ENCODE assay signal across 1 cellular context in the genomic region with DNA sequence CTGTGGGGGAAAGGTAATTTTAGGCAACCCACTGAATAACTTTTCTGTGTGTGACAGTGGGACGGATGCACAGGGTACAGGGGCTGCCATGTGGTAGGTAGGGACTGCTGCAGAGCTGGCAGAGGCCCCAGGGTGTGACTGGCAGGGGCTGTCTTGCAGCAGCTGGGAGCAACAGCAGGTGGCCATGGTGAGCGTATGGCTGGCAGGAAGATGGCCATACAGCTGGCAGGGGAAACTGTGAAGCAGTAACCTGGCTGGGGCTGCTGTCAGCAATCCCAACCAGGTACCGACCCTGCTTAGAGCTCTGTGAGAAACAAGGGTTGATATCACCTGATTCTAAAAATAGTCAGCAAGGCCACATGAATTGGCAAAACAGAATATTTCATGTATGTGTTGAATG.
TF ChIP-seq lines count a peak whose summit lies in the region.

No MANE protein-coding gene starts in this region.

TF ChIP-seq in GM23338, 12 proteins besides CTCF, POLR2A, EP300 and RAD21 (continued from another document):
- TF ChIP-seq, protein P1, sequence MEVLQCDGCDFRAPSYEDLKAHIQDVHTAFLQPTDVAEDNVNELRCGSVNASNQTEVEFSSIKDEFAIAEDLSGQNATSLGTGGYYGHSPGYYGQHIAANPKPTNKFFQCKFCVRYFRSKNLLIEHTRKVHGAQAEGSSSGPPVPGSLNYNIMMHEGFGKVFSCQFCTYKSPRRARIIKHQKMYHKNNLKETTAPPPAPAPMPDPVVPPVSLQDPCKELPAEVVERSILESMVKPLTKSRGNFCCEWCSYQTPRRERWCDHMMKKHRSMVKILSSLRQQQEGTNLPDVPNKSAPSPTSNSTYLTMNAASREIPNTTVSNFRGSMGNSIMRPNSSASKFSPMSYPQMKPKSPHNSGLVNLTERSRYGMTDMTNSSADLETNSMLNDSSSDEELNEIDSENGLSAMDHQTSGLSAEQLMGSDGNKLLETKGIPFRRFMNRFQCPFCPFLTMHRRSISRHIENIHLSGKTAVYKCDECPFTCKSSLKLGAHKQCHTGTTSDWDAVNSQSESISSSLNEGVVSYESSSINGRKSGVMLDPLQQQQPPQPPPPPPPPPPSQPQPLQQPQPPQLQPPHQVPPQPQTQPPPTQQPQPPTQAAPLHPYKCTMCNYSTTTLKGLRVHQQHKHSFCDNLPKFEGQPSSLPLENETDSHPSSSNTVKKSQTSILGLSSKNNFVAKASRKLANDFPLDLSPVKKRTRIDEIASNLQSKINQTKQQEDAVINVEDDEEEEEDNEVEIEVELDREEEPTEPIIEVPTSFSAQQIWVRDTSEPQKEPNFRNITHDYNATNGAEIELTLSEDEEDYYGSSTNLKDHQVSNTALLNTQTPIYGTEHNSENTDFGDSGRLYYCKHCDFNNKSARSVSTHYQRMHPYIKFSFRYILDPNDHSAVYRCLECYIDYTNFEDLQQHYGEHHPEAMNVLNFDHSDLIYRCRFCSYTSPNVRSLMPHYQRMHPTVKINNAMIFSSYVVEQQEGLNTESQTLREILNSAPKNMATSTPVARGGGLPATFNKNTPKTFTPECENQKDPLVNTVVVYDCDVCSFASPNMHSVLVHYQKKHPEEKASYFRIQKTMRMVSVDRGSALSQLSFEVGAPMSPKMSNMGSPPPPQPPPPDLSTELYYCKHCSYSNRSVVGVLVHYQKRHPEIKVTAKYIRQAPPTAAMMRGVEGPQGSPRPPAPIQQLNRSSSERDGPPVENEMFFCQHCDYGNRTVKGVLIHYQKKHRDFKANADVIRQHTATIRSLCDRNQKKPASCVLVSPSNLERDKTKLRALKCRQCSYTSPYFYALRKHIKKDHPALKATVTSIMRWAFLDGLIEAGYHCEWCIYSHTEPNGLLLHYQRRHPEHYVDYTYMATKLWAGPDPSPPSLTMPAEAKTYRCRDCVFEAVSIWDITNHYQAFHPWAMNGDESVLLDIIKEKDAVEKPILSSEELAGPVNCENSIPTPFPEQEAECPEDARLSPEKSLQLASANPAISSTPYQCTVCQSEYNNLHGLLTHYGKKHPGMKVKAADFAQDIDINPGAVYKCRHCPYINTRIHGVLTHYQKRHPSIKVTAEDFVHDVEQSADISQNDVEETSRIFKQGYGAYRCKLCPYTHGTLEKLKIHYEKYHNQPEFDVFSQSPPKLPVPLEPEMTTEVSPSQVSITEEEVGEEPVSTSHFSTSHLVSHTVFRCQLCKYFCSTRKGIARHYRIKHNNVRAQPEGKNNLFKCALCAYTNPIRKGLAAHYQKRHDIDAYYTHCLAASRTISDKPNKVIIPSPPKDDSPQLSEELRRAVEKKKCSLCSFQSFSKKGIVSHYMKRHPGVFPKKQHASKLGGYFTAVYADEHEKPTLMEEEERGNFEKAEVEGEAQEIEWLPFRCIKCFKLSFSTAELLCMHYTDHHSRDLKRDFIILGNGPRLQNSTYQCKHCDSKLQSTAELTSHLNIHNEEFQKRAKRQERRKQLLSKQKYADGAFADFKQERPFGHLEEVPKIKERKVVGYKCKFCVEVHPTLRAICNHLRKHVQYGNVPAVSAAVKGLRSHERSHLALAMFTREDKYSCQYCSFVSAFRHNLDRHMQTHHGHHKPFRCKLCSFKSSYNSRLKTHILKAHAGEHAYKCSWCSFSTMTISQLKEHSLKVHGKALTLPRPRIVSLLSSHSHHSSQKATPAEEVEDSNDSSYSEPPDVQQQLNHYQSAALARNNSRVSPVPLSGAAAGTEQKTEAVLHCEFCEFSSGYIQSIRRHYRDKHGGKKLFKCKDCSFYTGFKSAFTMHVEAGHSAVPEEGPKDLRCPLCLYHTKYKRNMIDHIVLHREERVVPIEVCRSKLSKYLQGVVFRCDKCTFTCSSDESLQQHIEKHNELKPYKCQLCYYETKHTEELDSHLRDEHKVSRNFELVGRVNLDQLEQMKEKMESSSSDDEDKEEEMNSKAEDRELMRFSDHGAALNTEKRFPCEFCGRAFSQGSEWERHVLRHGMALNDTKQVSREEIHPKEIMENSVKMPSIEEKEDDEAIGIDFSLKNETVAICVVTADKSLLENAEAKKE (CRISPR knock-in tag; IDR thresholded peaks at IDR 0.05), result no peak
- no peak for TF ChIP-seq ZNF114 (CRISPR knock-in tag; IDR thresholded peaks at IDR 0.05)
- TF ChIP-seq CREB1 (CRISPR knock-in tag; IDR thresholded peaks at IDR 0.05; ENCODE audit: low read depth), result no peak
- no peak for TF ChIP-seq POLR2AphosphoS5 (IDR thresholded peaks at IDR 0.05; ENCODE audit: low read depth)
- TF ChIP-seq ZNF331 (CRISPR knock-in tag; IDR thresholded peaks at IDR 0.05; ENCODE audit: low read depth), result no peak
- no peak for TF ChIP-seq EZH2 (IDR thresholded peaks at IDR 0.05; ENCODE audit: low read depth, unreplicated experiment)
- no peak for TF ChIP-seq EZH2phosphoT487 (IDR thresholded peaks at IDR 0.05; ENCODE audit: unreplicated experiment)
- TF ChIP-seq NANOG (IDR thresholded peaks at IDR 0.05; ENCODE audit: borderline replicate concordance), result no peak
- TF ChIP-seq, protein P2, sequence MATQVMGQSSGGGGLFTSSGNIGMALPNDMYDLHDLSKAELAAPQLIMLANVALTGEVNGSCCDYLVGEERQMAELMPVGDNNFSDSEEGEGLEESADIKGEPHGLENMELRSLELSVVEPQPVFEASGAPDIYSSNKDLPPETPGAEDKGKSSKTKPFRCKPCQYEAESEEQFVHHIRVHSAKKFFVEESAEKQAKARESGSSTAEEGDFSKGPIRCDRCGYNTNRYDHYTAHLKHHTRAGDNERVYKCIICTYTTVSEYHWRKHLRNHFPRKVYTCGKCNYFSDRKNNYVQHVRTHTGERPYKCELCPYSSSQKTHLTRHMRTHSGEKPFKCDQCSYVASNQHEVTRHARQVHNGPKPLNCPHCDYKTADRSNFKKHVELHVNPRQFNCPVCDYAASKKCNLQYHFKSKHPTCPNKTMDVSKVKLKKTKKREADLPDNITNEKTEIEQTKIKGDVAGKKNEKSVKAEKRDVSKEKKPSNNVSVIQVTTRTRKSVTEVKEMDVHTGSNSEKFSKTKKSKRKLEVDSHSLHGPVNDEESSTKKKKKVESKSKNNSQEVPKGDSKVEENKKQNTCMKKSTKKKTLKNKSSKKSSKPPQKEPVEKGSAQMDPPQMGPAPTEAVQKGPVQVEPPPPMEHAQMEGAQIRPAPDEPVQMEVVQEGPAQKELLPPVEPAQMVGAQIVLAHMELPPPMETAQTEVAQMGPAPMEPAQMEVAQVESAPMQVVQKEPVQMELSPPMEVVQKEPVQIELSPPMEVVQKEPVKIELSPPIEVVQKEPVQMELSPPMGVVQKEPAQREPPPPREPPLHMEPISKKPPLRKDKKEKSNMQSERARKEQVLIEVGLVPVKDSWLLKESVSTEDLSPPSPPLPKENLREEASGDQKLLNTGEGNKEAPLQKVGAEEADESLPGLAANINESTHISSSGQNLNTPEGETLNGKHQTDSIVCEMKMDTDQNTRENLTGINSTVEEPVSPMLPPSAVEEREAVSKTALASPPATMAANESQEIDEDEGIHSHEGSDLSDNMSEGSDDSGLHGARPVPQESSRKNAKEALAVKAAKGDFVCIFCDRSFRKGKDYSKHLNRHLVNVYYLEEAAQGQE (IDR thresholded peaks at IDR 0.05; ENCODE audit: unreplicated experiment), result no peak
